ENCODE assay signal across 19 cellular contexts in genomic region chr17:82168568-82168967, GRCh38. TPM values are rescaled to one million over a fixed set of nuclear protein-coding genes. Genes with fewer than 3 reads are reported as not detected.
DNase-seq lines count a peak whose midpoint lies in the region; ATAC-seq, FAIRE-seq and TF ChIP-seq lines count a peak whose summit lies in the region.
"Had no signal": no experiment of that assay in that cellular context is flagged by ENCODE, and none has a peak within 500 bp of the region (broad histone marks: within the 10 kb centered on the region; RNA-seq: fewer than 3 reads in every experiment).

No MANE protein-coding gene starts in this region.

- H3K4me2 ChIP-seq in BLaER1 (0 out of 2 replicates have a peak overlapping the region, but pooled peaks have one; percentile 12), IMR-90 (ENCODE audit: low read depth, low read length) (no peak overlapping the region), K562 (ENCODE audit: insufficient read depth, low read length) (no peak overlapping the region)
- H3K4me2 ChIP-seq: GM23338 had no signal

- dilution Hi-C loops in IMR-90 (cut with HindIII; ENCODE audit: low sequenced_read_pairs, unreplicated experiment), result no loop called here

- H3K9ac ChIP-seq in BLaER1, result no peak overlapping the region
- H3K9ac ChIP-seq in IMR-90 (ENCODE audit: low read depth, low read length), result no peak overlapping the region
- H3K9ac ChIP-seq in K562 (ENCODE audit: insufficient read depth in 1 of 2, low read depth in 2 of 2, low read length in 2 of 2), result no peak overlapping the region

- H3K4ac ChIP-seq in IMR-90 (ENCODE audit: low read depth, low read length), result no peak overlapping the region

- POLR2A ChIA-PET in IMR-90 (lab: Charles Lee; ENCODE audit: unreplicated experiment) (no interaction called here), K562 (lab: Yijun Ruan, JAX) (no interaction called here)

- H3K36me3 ChIP-seq in BLaER1 (peaks cover 19% of the 10 kb centered on the region; the same call in 1 of the 2 replicates), IMR-90 (ENCODE audit: control insufficient read depth, insufficient read depth, low read length) (peaks cover 23% of the 10 kb centered on the region), K562 (ENCODE audit: control insufficient read depth, insufficient read depth, low read length) (peaks cover 61% of the 10 kb centered on the region)

- FAIRE-seq in K562 (lab: Jason Lieb, UNC) (no peak), RCC 7860 (lab: Jason Lieb, UNC) (no peak)
- FAIRE-seq: D721Med, GM12878, GM19239 had no signal

- no peak overlapping the region for H3K4me3 Mint-ChIP-seq in stimulated activated effector memory CD8-positive, alpha-beta T cell treated with anti-CD3 and anti-CD28 coated beads, Interleukin-12 subunit alpha, Interleukin-12 subunit beta, amount 100 ng/mL, for 72 hours
- H3K4me3 Mint-ChIP-seq: CD4-positive, CD25-positive, alpha-beta regulatory T cell; CD8-positive, alpha-beta T cell; GM23338; H9 had no signal

- H3K18ac ChIP-seq in IMR-90 (ENCODE audit: low read depth, low read length), result no peak overlapping the region

- H2AK9ac ChIP-seq in IMR-90 (replicated peaks; ENCODE audit: low read depth, low read length, poor library complexity), result no peak overlapping the region

- no peaks in the 10 kb centered on the region for H3K27me3 ChIP-seq in BLaER1
- no peaks in the 10 kb centered on the region for H3K27me3 ChIP-seq in IMR-90 (ENCODE audit: control insufficient read depth, insufficient read depth, low read length)
- no peaks in the 10 kb centered on the region for H3K27me3 ChIP-seq in K562 (ENCODE audit: control insufficient read depth in 2 of 2, insufficient read depth in 2 of 2, low read length in 2 of 2)

- no peak overlapping the region for H2AFZ ChIP-seq in IMR-90 (replicated peaks; ENCODE audit: low read length, poor library complexity)
- no peak overlapping the region for H2AFZ ChIP-seq in K562 (ENCODE audit: low read depth, low read length)
- H2AFZ ChIP-seq: GM23338 had no signal

- no peak for DNase-seq in IMR-90
- no peak for DNase-seq in K562 (ENCODE audit: extremely low read depth in 1 of 4, low spot score in 3 of 4)
- DNase-seq in stimulated activated effector memory CD8-positive, alpha-beta T cell treated with anti-CD3 and anti-CD28 coated beads, Interleukin-12 subunit alpha, Interleukin-12 subunit beta, amount 100 ng/mL, for 72 hours (ENCODE audit: low spot score in 2 of 2), result no peak
- no peak for DNase-seq in RCC 7860 (ENCODE audit: low spot score)
- DNase-seq: CD4-positive, CD25-positive, alpha-beta regulatory T cell; CD8-positive, alpha-beta T cell; DMS 273 treated with DMSO at 0.1 percent for 48 hours; DMS79; EL; GDM1; H9 had no signal

- in situ Hi-C loops in IMR-90 (cut with MboI; ENCODE audit: low sequenced_read_pairs), result no loop called here
- in situ Hi-C loops in K562 (cut with MboI), result no loop called here

- H3K4me1 ChIP-seq in BLaER1, result peaks cover 38% of the 10 kb centered on the region
- H3K4me1 ChIP-seq in IMR-90 (ENCODE audit: control insufficient read depth, insufficient read depth, low read length), result no peaks in the 10 kb centered on the region
- peaks cover 5 to 17% of the 10 kb centered on the region in 2 experiments; a peak in 4 of 5 replicates for H3K4me1 ChIP-seq in K562 (replicated peaks in 1 of 2; ENCODE audit: control insufficient read depth in 2 of 2, insufficient read depth in 2 of 2, low read length in 2 of 2)

- ATAC-seq in IMR-90 (ENCODE audit: low read depth), result no peak
- ATAC-seq in K562, result no peak
- no peak for ATAC-seq in stimulated activated effector memory CD8-positive, alpha-beta T cell treated with anti-CD3 and anti-CD28 coated beads, Interleukin-12 subunit alpha, Interleukin-12 subunit beta, amount 100 ng/mL, for 72 hours
- no peak for ATAC-seq in GM19328 (IDR thresholded peaks at IDR 0.05; ENCODE audit: unreplicated experiment)
- ATAC-seq: CD8-positive, alpha-beta T cell; GM12878; GM23338; HCT116 had no signal

- H2BK5ac ChIP-seq in IMR-90 (ENCODE audit: low read depth, low read length, poor library complexity, severe bottlenecking), result no peak overlapping the region

- no CpG with 5 or more reads among the region's 6 CpGs for WGBS in IMR-90 (ENCODE audit: extremely low coverage in 2 of 2, insufficient read length in 1 of 2), 2 experiments
- WGBS in K562 (ENCODE audit: insufficient coverage, low coverage, missing lambda C conversion rate), result 90% methylated on average over 6 of the region's 6 CpGs

- H3K14ac ChIP-seq in IMR-90 (replicated peaks; ENCODE audit: low read depth, low read length), result no peak overlapping the region

- H2BK120ac ChIP-seq in IMR-90 (ENCODE audit: low read depth, low read length), result no peak overlapping the region

- H3K27ac ChIP-seq in BLaER1, result no peak overlapping the region
- no peak overlapping the region for H3K27ac ChIP-seq in IMR-90 (ENCODE audit: insufficient read depth, low read length)
- no peak overlapping the region for H3K27ac ChIP-seq in K562 (ENCODE audit: extremely low read depth, low read depth, low read length)
- H3K27ac ChIP-seq: C4-2B had no signal

- H3K9me3 Mint-ChIP-seq in stimulated activated effector memory CD8-positive, alpha-beta T cell treated with anti-CD3 and anti-CD28 coated beads, Interleukin-12 subunit alpha, Interleukin-12 subunit beta, amount 100 ng/mL, for 72 hours, result no peaks in the 10 kb centered on the region
- H3K9me3 Mint-ChIP-seq: CD4-positive, CD25-positive, alpha-beta regulatory T cell; CD8-positive, alpha-beta T cell had no signal

- no peak overlapping the region for H3K56ac ChIP-seq in IMR-90 (ENCODE audit: extremely low read depth, insufficient read depth, low read length)

- BruUV-seq in IMR-90 (replicated peaks; lab: Mats Ljungman, UMichigan) (no TSS peak), K562 (replicated peaks; lab: Mats Ljungman, UMichigan) (no TSS peak)

- TF ChIP-seq CTCF in IMR-90 (conservative IDR thresholded peaks at IDR 0.05; ENCODE audit: low read depth, low read length), result no peak
- no peak for TF ChIP-seq CTCF in K562 (IDR thresholded peaks at IDR 0.05 in 2 of 3, conservative IDR thresholded peaks at IDR 0.05 in 1 of 3; ENCODE audit: insufficient read depth in 2 of 3, low read depth in 1 of 3, low read length in 3 of 3)

- H3K4me3 ChIP-seq in BLaER1 (no peak overlapping the region), IMR-90 (ENCODE audit: insufficient read depth, low read depth, low read length) (no peak overlapping the region), K562 (no peak overlapping the region)
- H3K4me3 ChIP-seq: GM12878, GM23338 had no signal

- H2AK5ac ChIP-seq in IMR-90 (ENCODE audit: low read depth, low read length), result no peak overlapping the region

- TF ChIP-seq POLR2A in IMR-90 (IDR thresholded peaks at IDR 0.05; ENCODE audit: low read depth, low read length), result no peak
- no peak for TF ChIP-seq POLR2A in K562 (conservative IDR thresholded peaks at IDR 0.05)

- H4K91ac ChIP-seq in IMR-90 (ENCODE audit: insufficient read depth, low read depth, low read length), result no peak overlapping the region

- no peak for TF ChIP-seq EP300 in K562 (IDR thresholded peaks at IDR 0.05; ENCODE audit: low read length)

- H3K79me1 ChIP-seq in IMR-90 (ENCODE audit: low read depth in 1 of 2, low read length in 2 of 2), result no peaks in the 10 kb centered on the region

- CTCF ChIA-PET in IMR-90 (lab: Yijun Ruan, JAX), result no interaction called here
- CTCF ChIA-PET in K562 (lab: Yijun Ruan, JAX; ENCODE audit: low intra/inter-chr PET ratio), result interaction anchor here (0.6 kb wide), 1 partner anchor 220 kb away, joined by 3 read pairs; no protein-coding TSS in a partner anchor

- H4K8ac ChIP-seq in IMR-90 (ENCODE audit: low read depth in 2 of 2, low read length in 2 of 2), result no peak overlapping the region

- TF ChIP-seq RAD21 in IMR-90 (IDR thresholded peaks at IDR 0.05; ENCODE audit: low read length), result no peak
- TF ChIP-seq RAD21 in K562 (CRISPR knock-in tag; conservative IDR thresholded peaks at IDR 0.05 in 1 of 2, IDR thresholded peaks at IDR 0.05 in 1 of 2), result no peak

- no peak overlapping the region for H4K5ac ChIP-seq in IMR-90 (ENCODE audit: low read depth, low read length)

- no peaks in the 10 kb centered on the region for H3K9me3 ChIP-seq in BLaER1
- no peaks in the 10 kb centered on the region for H3K9me3 ChIP-seq in IMR-90 (ENCODE audit: control insufficient read depth, insufficient read depth, low read length)
- H3K9me3 ChIP-seq in K562 (replicated peaks; ENCODE audit: control insufficient read depth, insufficient read depth, low read depth, low read length), result no peaks in the 10 kb centered on the region

- peak overlapping the region; percentile 68 for H3K27ac Mint-ChIP-seq in stimulated activated effector memory CD8-positive, alpha-beta T cell treated with anti-CD3 and anti-CD28 coated beads, Interleukin-12 subunit alpha, Interleukin-12 subunit beta, amount 100 ng/mL, for 72 hours
- H3K27ac Mint-ChIP-seq: CD8-positive, alpha-beta T cell; GM23338; H9 had no signal

- H3K9me1 ChIP-seq in IMR-90 (ENCODE audit: insufficient read depth, low read length) (no peaks in the 10 kb centered on the region), K562 (ENCODE audit: control insufficient read depth, insufficient read depth, low read length) (peaks cover 3% of the 10 kb centered on the region)

- H2BK20ac ChIP-seq in IMR-90 (ENCODE audit: low read depth, low read length), result no peak overlapping the region

- H4K20me1 ChIP-seq in BLaER1, result no peaks in the 10 kb centered on the region
- H4K20me1 ChIP-seq in IMR-90 (ENCODE audit: insufficient read depth, low read length), result no peaks in the 10 kb centered on the region
- no peaks in the 10 kb centered on the region for H4K20me1 ChIP-seq in K562 (replicated peaks; ENCODE audit: control insufficient read depth, insufficient read depth, low read length)

- H2BK15ac ChIP-seq in IMR-90 (ENCODE audit: low read depth, low read length), result no peak overlapping the region

- peaks cover 51% of the 10 kb centered on the region for H3K36me3 Mint-ChIP-seq in stimulated activated effector memory CD8-positive, alpha-beta T cell treated with anti-CD3 and anti-CD28 coated beads, Interleukin-12 subunit alpha, Interleukin-12 subunit beta, amount 100 ng/mL, for 72 hours

- intact Hi-C loops in IMR-90 (cut with micrococcal nuclease) (no loop called here), K562 (cut with micrococcal nuclease) (no loop called here)

- H3K4me1 Mint-ChIP-seq in stimulated activated effector memory CD8-positive, alpha-beta T cell treated with anti-CD3 and anti-CD28 coated beads, Interleukin-12 subunit alpha, Interleukin-12 subunit beta, amount 100 ng/mL, for 72 hours, result no peaks in the 10 kb centered on the region

- H3K23ac ChIP-seq in IMR-90 (ENCODE audit: low read depth, low read length), result no peak overlapping the region

- H3K79me2 ChIP-seq in K562 (ENCODE audit: control insufficient read depth, insufficient read depth, low read length), result no peaks in the 10 kb centered on the region

RNA-seq across cellular contexts. Expression of gene CCDC57, which starts 44.1 kb away (rescaled TPM):
- 6.9 and 7.3 TPM in 2 replicates for total RNA-seq in IMR-90 (2012; rRNA removed)
- polyA plus RNA-seq in IMR-90 (2012; rRNA removed), result 31.3 and 32.4 TPM in 2 replicates
- polyA plus RNA-seq in IMR-90 (2012; cell fraction: cytosol; rRNA removed), result 5.1 and 6.2 TPM in 2 replicates
- 259 and 322 TPM in 2 replicates for polyA plus RNA-seq in IMR-90 (2012; cell fraction: nucleus; rRNA removed; ENCODE audit: low replicate concordance)
- 238 and 466 TPM in 2 replicates for total RNA-seq in K562 (2011; cell fraction: chromatin; rRNA removed; ENCODE audit: low replicate concordance)
- 176 and 211 TPM in 2 replicates for total RNA-seq in K562 (2011; cell fraction: nucleolus; rRNA removed)
- 135 and 163 TPM in 2 replicates for total RNA-seq in K562 (2011; cell fraction: nucleoplasm; rRNA removed)
- total RNA-seq in K562 (2014; rRNA removed), result 13.6 and 19.0 TPM in 2 replicates
- 10.7 TPM in 2 replicates for total RNA-seq in K562 (2014; rRNA removed; fragmentation: Illumina TruSeq; extraction: Trizol)
- total RNA-seq in K562 (2015; rRNA removed; fragmentation: Illumina TruSeq; extraction: Trizol), result 17.1 and 18.1 TPM in 2 replicates
- 33.8 and 36.0 TPM in 2 replicates for total RNA-seq in K562 (2021)
- 26.3 and 31.1 TPM in 2 replicates for polyA plus RNA-seq in K562 (2011; rRNA removed)
- polyA plus RNA-seq in K562 (2011; cell fraction: cytosol; rRNA removed), result 15.4 and 18.8 TPM in 2 replicates
- polyA plus RNA-seq in K562 (2011; cell fraction: nucleus; rRNA removed), result 146 and 224 TPM in 2 replicates
- polyA plus RNA-seq in K562 (2012), result 20.1 and 38.4 TPM in 2 replicates
- 12.9 and 19.9 TPM in 2 replicates for polyA plus RNA-seq in K562 (2014; fragmentation: Illumina TruSeq; extraction: Trizol)
- 1 to 10 TPM in 1 of 2 experiments, under 1 TPM in 1; 0.83 to 1.1 TPM for polyA plus RNA-seq in K562 (2014; fragmentation: Nextera tagmentation; extraction: Ambion mirVana)
- 34.8 and 36.2 TPM in 2 replicates for polyA plus RNA-seq in K562 (2014; rRNA removed)
- 15.9 and 16.8 TPM in 2 replicates for polyA minus RNA-seq in K562 (2011; rRNA and poly(A)+ RNA removed)
- polyA minus RNA-seq in K562 (2011; cell fraction: cytosol; rRNA and poly(A)+ RNA removed), result 12.2 and 13.1 TPM in 2 replicates
- 47.4 and 49.1 TPM in 2 replicates for polyA minus RNA-seq in K562 (2011; cell fraction: nucleus; rRNA and poly(A)+ RNA removed)
